17 cellular contexts compared by ENCODE assay signal in genomic region chr9:100581661-100582060, GRCh38. TPM values are rescaled to one million over a fixed set of nuclear protein-coding genes. Genes with fewer than 3 reads are reported as not detected.
DNase-seq lines count a peak whose midpoint lies in the region; ATAC-seq and TF ChIP-seq lines count a peak whose summit lies in the region.
"Had no signal": no experiment of that assay in that cellular context is flagged by ENCODE, and none has a peak within 500 bp of the region (broad histone marks: within the 10 kb centered on the region; RNA-seq: fewer than 3 reads in every experiment).

No MANE protein-coding gene starts in this region.

- no peaks in the 10 kb centered on the region for H3K27me3 ChIP-seq in SJCRH30
- H3K27me3 ChIP-seq in gastrocnemius medialis, result no peaks in the 10 kb centered on the region

- in situ Hi-C loops in gastrocnemius medialis (cut with MboI; ENCODE audit: low sequenced_read_pairs in 4 of 4), result loop anchor here in 3 of 4 donors (10.0 to 25.0 kb wide), 3 partner anchors 137 to 147 kb away; partner anchors contain the start of gene MSANTD3 (in 1 of the 3)

- intact Hi-C loops in left ventricle myocardium superior (cut with micrococcal nuclease) (no loop called here), gastrocnemius medialis (cut with DNase I; ENCODE audit: low total_unique reads) (loop anchor here (2.0 to 5.0 kb wide), 2 partner anchors 141 to 154 kb away; partner anchors contain the start of gene MSANTD3)

- H3K27me3 Mint-ChIP-seq in osteocyte (ENCODE audit: unreplicated experiment), result no peaks in the 10 kb centered on the region
- H3K27me3 Mint-ChIP-seq: CD4-positive, alpha-beta T cell had no signal

- peaks cover 7% of the 10 kb centered on the region for H3K36me3 Mint-ChIP-seq in osteocyte (ENCODE audit: unreplicated experiment)

- H3K4me1 ChIP-seq in SJCRH30 (peaks cover 49% of the 10 kb centered on the region), gastrocnemius medialis (peaks cover 26 to 43% of the 10 kb centered on the region in 2 donors)

- H3K4me3 ChIP-seq in SJCRH30 (no peak overlapping the region), gastrocnemius medialis (peak overlapping the region; percentile 44 to 60 (median 54))

- no peak overlapping the region for H3K4me3 Mint-ChIP-seq in osteocyte (ENCODE audit: unreplicated experiment)
- H3K4me3 Mint-ChIP-seq: B cell; CD4-positive, alpha-beta T cell had no signal

- peak; percentile 65 for ATAC-seq in left ventricle myocardium superior
- peak; percentile 33 to 53 for ATAC-seq in gastrocnemius medialis
- ATAC-seq in GM19023 (IDR thresholded peaks at IDR 0.05; ENCODE audit: unreplicated experiment), result no peak
- ATAC-seq: PC-3 had no signal

- DNase-seq in NCI-H1105 treated with DMSO at 0.1 percent for 48 hours (lab: John Stamatoyannopoulos, UW) (peak; percentile 58), SJCRH30 (peak in 1 of 2 experiments; percentile 33), left ventricle myocardium superior (no peak), gastrocnemius medialis (peak; percentile 11 to 37), DMS153 (lab: John Stamatoyannopoulos, UW) (no peak), osteocyte (ENCODE audit: extremely low spot score, unreplicated experiment) (no peak), Kasumi-1 (lab: John Stamatoyannopoulos, UW) (no peak)
- DNase-seq: ACHN; CD4-positive, alpha-beta T cell; DMS79 treated with DMSO at 0.1 percent for 48 hours; HCEC 1CT; NCI-H1092 treated with DMSO at 0.1 percent for 48 hours; NCI-H524; PC-3; SHP77 had no signal

- peak overlapping the region; percentile 15 for H3K27ac ChIP-seq in SJCRH30
- H3K27ac ChIP-seq in gastrocnemius medialis, result peak overlapping the region; percentile 80 to 94 (median 88)

- H3K9me3 Mint-ChIP-seq in osteocyte (ENCODE audit: unreplicated experiment), result no peaks in the 10 kb centered on the region
- H3K9me3 Mint-ChIP-seq: CD4-positive, alpha-beta T cell had no signal

- TF ChIP-seq POLR2A in gastrocnemius medialis (IDR thresholded peaks at IDR 0.05), result no peak

- TF ChIP-seq CTCF in gastrocnemius medialis (IDR thresholded peaks at IDR 0.05 in 4 of 5, conservative IDR thresholded peaks at IDR 0.05 in 1 of 5), result no peak
- no peak for TF ChIP-seq CTCF in osteocyte (IDR thresholded peaks at IDR 0.05)

- H3K4me1 Mint-ChIP-seq in osteocyte (ENCODE audit: unreplicated experiment), result peaks cover 5% of the 10 kb centered on the region
- H3K4me1 Mint-ChIP-seq: B cell had no signal

- H3K27ac Mint-ChIP-seq in osteocyte (ENCODE audit: unreplicated experiment), result no peak overlapping the region
- H3K27ac Mint-ChIP-seq: B cell; CD4-positive, alpha-beta T cell had no signal

- peaks cover 3% of the 10 kb centered on the region for H3K36me3 ChIP-seq in SJCRH30
- peaks cover 0 to 13% of the 10 kb centered on the region in 2 donors for H3K36me3 ChIP-seq in gastrocnemius medialis

- H3K9me3 ChIP-seq in SJCRH30 (replicated peaks) (no peaks in the 10 kb centered on the region), gastrocnemius medialis (no peaks in the 10 kb centered on the region)

RNA-seq across cellular contexts. Expression of gene CAVIN4, which starts 3.8 kb away (rescaled TPM):
- 5.4 and 7.1 TPM in 2 replicates for total RNA-seq in SJCRH30 (2014; rRNA removed; shearing (Covaris generic))
- total RNA-seq in left ventricle myocardium superior (71.6 TPM), gastrocnemius medialis (100 to 1,000 TPM in 1 of 4 donors, 10 to 100 TPM in 3; 14.5 to 163 (median 28.9) TPM), osteocyte (1.1 and 1.6 TPM in 2 replicates)

Comparison
In these comparisons a context has a peak if more than half of its experiments do, and no peak if none do; other contexts are left out.
1. DNase-seq: peak in NCI-H1105 treated with DMSO at 0.1 percent for 48 hours (single experiment) and gastrocnemius medialis (2 of 2); none in left ventricle myocardium superior (single experiment), DMS153 (single experiment), osteocyte (single experiment) and Kasumi-1 (0 of 2).